In genomic region chrX:139929876-139930275, GRCh38 we compare ENCODE assay signal across 14 cellular contexts. TPM values are rescaled to one million over a fixed set of nuclear protein-coding genes. Genes with fewer than 3 reads are reported as not detected.
DNase-seq lines count a peak whose midpoint lies in the region; ATAC-seq, FAIRE-seq and TF ChIP-seq lines count a peak whose summit lies in the region.
"Had no signal": no experiment of that assay in that cellular context is flagged by ENCODE, and none has a peak within 500 bp of the region (broad histone marks: within the 10 kb centered on the region; RNA-seq: fewer than 3 reads in every experiment).

No MANE protein-coding gene starts in this region.

- H3K27ac ChIP-seq in breast epithelium: no peak overlapping the region
- no peak overlapping the region for H3K27ac ChIP-seq in OCI-LY7 (ENCODE audit: low read depth, low read length, poor library complexity, severe bottlenecking)
- H3K27ac ChIP-seq in small intestine (ENCODE audit: low read depth in 1 of 2, low read length in 1 of 2): no peak overlapping the region
- H3K27ac ChIP-seq: brain microvascular endothelial cell, spleen had no signal

- H3K4me1 Mint-ChIP-seq in MCF 10A (ENCODE audit: insufficient read depth, unreplicated experiment) (peaks cover 4% of the 10 kb centered on the region), immature natural killer cell (peaks cover 13 to 42% of the 10 kb centered on the region in 2 donors)

- intact Hi-C loops in MCF 10A (cut with micrococcal nuclease) (loop anchor here (2.0 kb wide), 1 partner anchor 99 kb away; no protein-coding TSS in a partner anchor), breast epithelium (cut with DNase I; ENCODE audit: low total_unique reads) (loop anchor here (2.0 kb wide), 1 partner anchor 71 kb away; no protein-coding TSS in a partner anchor), OCI-LY7 (cut with micrococcal nuclease; ENCODE audit: unreplicated experiment) (no loop called here)

- POLR2A ChIA-PET in MCF 10A (lab: Yijun Ruan, JAX) (interaction anchor here (0.6 to 3.2 kb wide), 6 partner anchors 15 to 907 kb away, joined by 3 to 12 read pairs (median 4); no protein-coding TSS in a partner anchor), OCI-LY7 (lab: Charles Lee) (interaction anchor here (0.6 to 1.2 kb wide), 3 partner anchors 15 to 98 kb away, joined by 3 to 4 read pairs (median 3); no protein-coding TSS in a partner anchor)

- no peak for FAIRE-seq in small intestine (lab: Jason Lieb, UNC)
- FAIRE-seq: HTR-8/SVneo, urothelium cell line had no signal

- H3K9me3 ChIP-seq in breast epithelium (no peaks in the 10 kb centered on the region), OCI-LY7 (ENCODE audit: low read length) (no peaks in the 10 kb centered on the region), small intestine (ENCODE audit: control insufficient read depth, low read depth) (no peaks in the 10 kb centered on the region)
- H3K9me3 ChIP-seq: mucosa of descending colon, spleen had no signal

- ATAC-seq in HG02759 (IDR thresholded peaks at IDR 0.05; ENCODE audit: unreplicated experiment): no peak
- ATAC-seq: mucosa of descending colon had no signal

- WGBS in small intestine, 3 donors: 17 to 44% (median 43%) methylated on average over 5 of the region's 5 CpGs

- H3K4me3 ChIP-seq in breast epithelium (no peak overlapping the region), OCI-LY7 (ENCODE audit: low read depth, low read length, poor library complexity, severe bottlenecking) (peak overlapping the region; percentile 81), fibroblast of pulmonary artery (replicated peaks; ENCODE audit: low read depth, low read length) (peak overlapping the region; percentile 74), small intestine (ENCODE audit: low read depth in 1 of 2, low read length in 2 of 2) (no peak overlapping the region)
- H3K4me3 ChIP-seq: mucosa of descending colon had no signal

- H3K36me3 ChIP-seq in breast epithelium: no peaks in the 10 kb centered on the region
- H3K36me3 ChIP-seq in OCI-LY7 (ENCODE audit: insufficient read depth, low read length): no peaks in the 10 kb centered on the region
- H3K36me3 ChIP-seq in small intestine (ENCODE audit: control insufficient read depth in 2 of 2, insufficient read depth in 2 of 2, low read length in 2 of 2): no peaks in the 10 kb centered on the region
- H3K36me3 ChIP-seq: brain microvascular endothelial cell, spleen had no signal

- DNase-seq in MCF 10A (ENCODE audit: unreplicated experiment): no peak
- DNase-seq in breast epithelium (ENCODE audit: low spot score in 2 of 2): no peak
- peak; percentile 11 for DNase-seq in OCI-LY7 (ENCODE audit: low spot score)
- no peak for DNase-seq in fibroblast of pulmonary artery (ENCODE audit: low read depth)
- peak; percentile 49 for DNase-seq in small intestine
- DNase-seq in NCI-H1930 (lab: John Stamatoyannopoulos, UW): no peak
- DNase-seq in immature natural killer cell: no peak
- DNase-seq: brain microvascular endothelial cell, mucosa of descending colon, NCI-H2029, spleen had no signal

- CTCF ChIA-PET in MCF 10A (lab: Yijun Ruan, JAX): interaction anchor here (0.5 to 0.7 kb wide), 2 partner anchors 40 to 168 kb away, joined by 3 to 5 read pairs; no protein-coding TSS in a partner anchor
- CTCF ChIA-PET in OCI-LY7 (lab: Charles Lee; ENCODE audit: unreplicated experiment): no interaction called here

- H3K27me3 ChIP-seq in breast epithelium (peaks cover 0 to 26% of the 10 kb centered on the region in 2 donors), small intestine (ENCODE audit: control insufficient read depth in 2 of 2, insufficient read depth in 2 of 2, low read length in 2 of 2) (no peaks in the 10 kb centered on the region)
- H3K27me3 ChIP-seq: brain microvascular endothelial cell had no signal

- no peak overlapping the region for H2AFZ ChIP-seq in OCI-LY7 (ENCODE audit: low read length)

- H3K79me2 ChIP-seq in OCI-LY7 (ENCODE audit: insufficient read depth, low read depth, low read length): peaks cover 54% of the 10 kb centered on the region

- H3K4me3 Mint-ChIP-seq in MCF 10A (ENCODE audit: unreplicated experiment): peak overlapping the region; percentile 76
- peak overlapping the region in 2 of 5 donors; percentile 68 to 82 for H3K4me3 Mint-ChIP-seq in immature natural killer cell

- H3K9me2 ChIP-seq in OCI-LY7 (ENCODE audit: insufficient read depth, low read length): no peaks in the 10 kb centered on the region

- H4K20me1 ChIP-seq in OCI-LY7 (ENCODE audit: insufficient read depth, low read length): peaks cover 9% of the 10 kb centered on the region; the same call in 1 of the 2 replicates

- H3K9me3 Mint-ChIP-seq in MCF 10A (ENCODE audit: unreplicated experiment): no peaks in the 10 kb centered on the region
- H3K9me3 Mint-ChIP-seq in immature natural killer cell: no peaks in the 10 kb centered on the region

- H3K4me1 ChIP-seq in breast epithelium: no peaks in the 10 kb centered on the region
- peaks cover 23% of the 10 kb centered on the region for H3K4me1 ChIP-seq in OCI-LY7 (ENCODE audit: insufficient read depth, low read length, poor library complexity, severe bottlenecking)
- no peaks in the 10 kb centered on the region for H3K4me1 ChIP-seq in small intestine (ENCODE audit: control insufficient read depth in 2 of 2, insufficient read depth in 1 of 2, low read depth in 1 of 2, low read length in 1 of 2)

- H3K27ac Mint-ChIP-seq in MCF 10A (ENCODE audit: low read depth, unreplicated experiment) (no peak overlapping the region), immature natural killer cell (no peak overlapping the region)

- TF ChIP-seq POLR2A in breast epithelium (IDR thresholded peaks at IDR 0.05): no peak

- H3K36me3 Mint-ChIP-seq in MCF 10A (ENCODE audit: insufficient read depth, unreplicated experiment): no peaks in the 10 kb centered on the region
- H3K36me3 Mint-ChIP-seq in immature natural killer cell: no peaks in the 10 kb centered on the region

- TF ChIP-seq CTCF in MCF 10A (IDR thresholded peaks at IDR 0.05; ENCODE audit: unreplicated experiment): no peak
- TF ChIP-seq CTCF in breast epithelium (IDR thresholded peaks at IDR 0.05): no peak
- no peak for TF ChIP-seq CTCF in OCI-LY7 (conservative IDR thresholded peaks at IDR 0.05; ENCODE audit: low read length)
- no peak for TF ChIP-seq CTCF in fibroblast of pulmonary artery (IDR thresholded peaks at IDR 0.05; ENCODE audit: low read length, missing control alignments)

- no TSS peak for BruUV-seq in MCF 10A (replicated peaks; lab: Mats Ljungman, UMichigan)
- no TSS peak for BruUV-seq in OCI-LY7 (replicated peaks; lab: Mats Ljungman, UMichigan)

- H3K4me2 ChIP-seq in OCI-LY7 (ENCODE audit: low read length): peak overlapping the region; percentile 88

- H3K27me3 Mint-ChIP-seq in MCF 10A (ENCODE audit: insufficient read depth, unreplicated experiment) (no peaks in the 10 kb centered on the region), immature natural killer cell (ENCODE audit: low read depth in 3 of 3) (peaks cover 7 to 9% (median 8%) of the 10 kb centered on the region in 3 donors)

RNA-seq across cellular contexts. Expression of gene ATP11C, which starts 3.0 kb away (rescaled TPM):
- total RNA-seq in MCF 10A (2022): 19.0 and 19.5 TPM in 2 replicates
- total RNA-seq in breast epithelium: 10 to 100 TPM; 32.5 to 42.4 (median 34.1) TPM
- 20.6 and 20.9 TPM in 2 replicates for total RNA-seq in OCI-LY7 (2014; rRNA removed; shearing (Covaris generic))
- 25.2 and 25.7 TPM in 2 replicates for total RNA-seq in OCI-LY7 (2022)
- polyA plus RNA-seq in small intestine: 1 to 10 TPM; 3.8 to 7.2 (median 5.9) TPM
- polyA plus RNA-seq in immature natural killer cell: 1 to 10 TPM; 1.5 to 3.6 (median 2.9) TPM

RNA-seq across cellular contexts. Expression of gene CXorf66, which starts 35.4 kb away (rescaled TPM):
- total RNA-seq in MCF 10A (2022) (not detected in 2 replicates), breast epithelium (not detected), OCI-LY7 (2022) (not detected in 2 replicates)
- not detected in 2 replicates for total RNA-seq in OCI-LY7 (2014; rRNA removed; shearing (Covaris generic))
- polyA plus RNA-seq in small intestine (not detected), immature natural killer cell (not detected)
- total RNA-seq: mucosa of descending colon, spleen had no signal
- polyA plus RNA-seq: spleen had no signal

Comparison
In these comparisons a context has a peak if more than half of its experiments do, and no peak if none do; other contexts are left out.
1. DNase-seq: peak in OCI-LY7 (single experiment) and small intestine (single experiment); none in MCF 10A (single experiment), breast epithelium (0 of 2), fibroblast of pulmonary artery (single experiment), NCI-H1930 (0 of 2) and immature natural killer cell (0 of 3).
2. H3K4me3 ChIP-seq: peak in OCI-LY7 (single experiment) and fibroblast of pulmonary artery (single experiment); none in breast epithelium (0 of 3) and small intestine (0 of 2).